Comparison of ENCODE assay signal across 2 cellular contexts in genomic region chr11:70470127-70470526, GRCh38.
TF ChIP-seq lines count a peak whose summit lies in the region.

No MANE protein-coding gene starts in this region.

TF ChIP-seq in IMR-90, 13 proteins besides CTCF, POLR2A, EP300 and RAD21 (continued from another document):
- TF ChIP-seq BHLHE40 (IDR thresholded peaks at IDR 0.05; ENCODE audit: low read depth, low read length): peak; percentile 22; the same call in 1 of the 2 replicates

TF ChIP-seq in HepG2, 621 proteins besides CTCF, POLR2A, EP300 and RAD21 (continued from another document):
- TF ChIP-seq, protein P1, sequence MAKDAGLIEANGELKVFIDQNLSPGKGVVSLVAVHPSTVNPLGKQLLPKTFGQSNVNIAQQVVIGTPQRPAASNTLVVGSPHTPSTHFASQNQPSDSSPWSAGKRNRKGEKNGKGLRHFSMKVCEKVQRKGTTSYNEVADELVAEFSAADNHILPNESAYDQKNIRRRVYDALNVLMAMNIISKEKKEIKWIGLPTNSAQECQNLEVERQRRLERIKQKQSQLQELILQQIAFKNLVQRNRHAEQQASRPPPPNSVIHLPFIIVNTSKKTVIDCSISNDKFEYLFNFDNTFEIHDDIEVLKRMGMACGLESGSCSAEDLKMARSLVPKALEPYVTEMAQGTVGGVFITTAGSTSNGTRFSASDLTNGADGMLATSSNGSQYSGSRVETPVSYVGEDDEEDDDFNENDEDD (CRISPR knock-in tag; IDR thresholded peaks at IDR 0.05; ENCODE audit: borderline replicate concordance): no peak
- TF ChIP-seq, protein P2, sequence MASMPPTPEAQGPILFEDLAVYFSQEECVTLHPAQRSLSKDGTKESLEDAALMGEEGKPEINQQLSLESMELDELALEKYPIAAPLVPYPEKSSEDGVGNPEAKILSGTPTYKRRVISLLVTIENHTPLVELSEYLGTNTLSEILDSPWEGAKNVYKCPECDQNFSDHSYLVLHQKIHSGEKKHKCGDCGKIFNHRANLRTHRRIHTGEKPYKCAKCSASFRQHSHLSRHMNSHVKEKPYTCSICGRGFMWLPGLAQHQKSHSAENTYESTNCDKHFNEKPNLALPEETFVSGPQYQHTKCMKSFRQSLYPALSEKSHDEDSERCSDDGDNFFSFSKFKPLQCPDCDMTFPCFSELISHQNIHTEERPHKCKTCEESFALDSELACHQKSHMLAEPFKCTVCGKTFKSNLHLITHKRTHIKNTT (CRISPR knock-in tag; IDR thresholded peaks at IDR 0.05): no peak
- no peak for TF ChIP-seq GABPA (IDR thresholded peaks at IDR 0.05; ENCODE audit: low read depth, low read length)
- TF ChIP-seq GABPA (CRISPR knock-in tag; IDR thresholded peaks at IDR 0.05; ENCODE audit: low read depth): no peak
- TF ChIP-seq ISL2 (CRISPR knock-in tag; IDR thresholded peaks at IDR 0.05): no peak
- TF ChIP-seq ZBTB26 (CRISPR knock-in tag; IDR thresholded peaks at IDR 0.05; ENCODE audit: borderline replicate concordance): no peak
